In the genomic region with DNA sequence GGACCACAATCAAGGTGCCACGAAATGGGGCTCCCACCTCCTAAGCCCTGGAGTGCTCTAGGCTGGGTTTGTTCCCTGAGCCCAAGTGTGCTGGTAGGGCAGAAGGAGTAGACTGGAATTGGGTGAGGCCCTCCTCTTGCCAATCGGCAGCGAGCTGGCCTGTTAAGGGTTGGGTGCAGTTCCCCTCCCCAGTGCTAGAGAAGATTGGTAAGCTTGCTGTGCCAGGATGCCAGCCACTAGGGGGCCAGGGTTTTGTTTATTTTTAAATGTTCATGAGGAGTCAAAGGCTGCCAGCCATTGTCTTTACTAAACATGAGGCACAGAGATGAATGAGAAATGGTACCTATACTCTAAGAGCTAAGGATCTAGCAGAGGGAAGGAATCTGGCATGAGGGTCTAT, we compare ENCODE assay signal across 7 cellular contexts.
A peak's percentile ranks its signal among the peaks of the same experiment; 100 is the strongest.
DNase-seq lines count a peak whose midpoint lies in the region; ATAC-seq and TF ChIP-seq lines count a peak whose summit lies in the region.

No MANE protein-coding gene starts in this region.

- no peak for DNase-seq in GM10266 (ENCODE audit: extremely low spot score)
- DNase-seq in NAMALWA (ENCODE audit: low spot score), result peak; percentile 22
- no peak for DNase-seq in coronary artery (ENCODE audit: low spot score)
- peak; percentile 4 for DNase-seq in midbrain (lab: John Stamatoyannopoulos, UW)
- DNase-seq in stimulated activated naive CD8-positive, alpha-beta T cell treated with anti-CD3 and anti-CD28 coated beads, Interleukin-15, Interleukin-2, amounts not matched to agents 100 U/mL and 50 U/mL, for 24 hours, result no peak

- TF ChIP-seq CTCF in GM10266 (IDR thresholded peaks at IDR 0.05; ENCODE audit: control insufficient read depth, insufficient read depth, low read depth, missing control alignments) (peak; percentile 10), coronary artery (IDR thresholded peaks at IDR 0.05) (peak; percentile 36)

- no peak overlapping the region for H3K4me3 ChIP-seq in coronary artery

- ATAC-seq in HG02678 (IDR thresholded peaks at IDR 0.05; ENCODE audit: unreplicated experiment) (no peak), HG02588 (IDR thresholded peaks at IDR 0.05; ENCODE audit: unreplicated experiment) (no peak)
- ATAC-seq in stimulated activated naive CD8-positive, alpha-beta T cell treated with anti-CD3 and anti-CD28 coated beads, Interleukin-15, Interleukin-2, amounts not matched to agents 100 U/mL and 50 U/mL, for 24 hours, result no peak

- H3K27ac ChIP-seq in coronary artery, result no peak overlapping the region

Comparison
In these comparisons a context has a peak if more than half of its experiments do, and no peak if none do; other contexts are left out.
1. DNase-seq: peak in NAMALWA (single experiment) and midbrain (single experiment); none in GM10266 (single experiment), coronary artery (single experiment) and stimulated activated naive CD8-positive, alpha-beta T cell treated with anti-CD3 and anti-CD28 coated beads, Interleukin-15, Interleukin-2, amounts not matched to agents 100 U/mL and 50 U/mL, for 24 hours (single experiment).